In the genomic region with DNA sequence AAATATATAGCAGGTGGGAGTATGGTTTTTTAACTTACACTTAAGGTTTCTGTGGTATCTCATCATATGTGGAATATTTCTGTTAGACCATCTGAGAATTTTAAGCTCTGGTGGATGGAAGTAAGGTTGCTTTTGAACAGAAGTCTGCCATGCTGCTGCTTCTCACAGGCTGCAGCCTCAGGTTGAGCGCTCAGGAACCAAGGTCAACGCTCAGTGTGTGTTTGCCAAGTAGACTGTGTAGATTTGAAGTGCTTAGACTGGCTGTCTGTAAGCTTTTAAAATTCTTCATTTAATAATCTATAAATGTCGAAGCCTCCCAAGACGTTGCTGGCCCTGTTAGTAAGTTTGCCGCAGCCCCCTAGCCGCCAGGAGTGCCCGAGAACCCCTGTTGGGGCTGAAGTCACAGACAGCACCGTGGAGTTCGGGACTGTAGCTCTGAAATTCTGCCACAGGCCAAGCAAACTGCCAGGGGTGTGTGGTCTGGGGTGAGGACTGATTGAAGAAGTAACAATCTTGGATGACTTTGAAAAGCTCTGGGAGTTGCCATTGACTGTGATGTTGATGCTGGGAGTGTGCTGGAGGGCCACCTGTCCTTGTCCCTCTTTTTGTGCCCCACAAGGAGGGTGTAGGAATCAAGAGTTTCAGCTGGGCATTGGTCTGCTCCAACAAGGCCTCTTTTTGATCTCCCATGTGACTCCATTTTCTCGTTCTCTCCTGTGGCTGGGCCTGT, we compare ENCODE assay signal across 14 cellular contexts. TPM values are rescaled to one million over a fixed set of nuclear protein-coding genes. Genes with fewer than 3 reads are reported as not detected.
DNase-seq lines count a peak whose midpoint lies in the region; ATAC-seq, FAIRE-seq and TF ChIP-seq lines count a peak whose summit lies in the region.
"Had no signal": no experiment of that assay in that cellular context is flagged by ENCODE, and none has a peak within 500 bp of the region (broad histone marks: within the 10 kb centered on the region; RNA-seq: fewer than 3 reads in every experiment).

No MANE protein-coding gene starts in this region.

- no peak for TF ChIP-seq POLR2A in GM12878 (IDR thresholded peaks at IDR 0.05; ENCODE audit: low read depth, low read length)

- peak overlapping the region; percentile 60 for H3K4me3 Mint-ChIP-seq in stimulated activated effector memory CD8-positive, alpha-beta T cell treated with anti-CD3 and anti-CD28 coated beads, Interleukin-12 subunit alpha, Interleukin-12 subunit beta, amount 100 ng/mL, for 72 hours
- H3K4me3 Mint-ChIP-seq: stimulated activated naive B cell treated with anti-CD40 and anti-IgM and Interleukin-4, amounts not matched to agents 10 μg/mL and 1 μg/mL and 100 μg/mL, for 72 hours had no signal

- no peak for FAIRE-seq in GM12878 (lab: Jason Lieb, UNC)

- H3K4me1 ChIP-seq in MM.1S (ENCODE audit: low read length): peaks cover 94% of the 10 kb centered on the region
- H3K4me1 ChIP-seq in GM12878 (ENCODE audit: control insufficient read depth, insufficient read depth, low read length): peaks cover 92% of the 10 kb centered on the region
- H3K4me1 ChIP-seq: uterus had no signal

- CTCF ChIA-PET in GM12878 (lab: Yijun Ruan, JAX): interaction anchor here (0.6 to 3.7 kb wide), 14 partner anchors 8 to 97 kb away, joined by 3 to 20 read pairs (median 6); no protein-coding TSS in a partner anchor

- H3K9me2 ChIP-seq in MM.1S (replicated peaks; ENCODE audit: insufficient read depth, low read length): no peaks in the 10 kb centered on the region

- intact Hi-C loops in GM12878 (cut with micrococcal nuclease; ENCODE audit: unreplicated experiment): no loop called here

- in situ Hi-C loops in GM12878 (cut with MboI): no loop called here

- peaks cover 51% of the 10 kb centered on the region for H3F3A ChIP-seq in MM.1S (ENCODE audit: insufficient read depth, low read length)

- H3K36me3 ChIP-seq in MM.1S (replicated peaks; ENCODE audit: insufficient read depth, low read length): no peaks in the 10 kb centered on the region
- H3K36me3 ChIP-seq in GM12878 (ENCODE audit: control insufficient read depth in 2 of 2, insufficient read depth in 2 of 2, low read length in 1 of 2): peaks cover 0 to 15% of the 10 kb centered on the region in 2 experiments; a peak in 2 of 4 replicates
- H3K36me3 ChIP-seq: uterus had no signal

- no peak overlapping the region for H3K4me3 ChIP-seq in MM.1S (ENCODE audit: low read length)
- H3K4me3 ChIP-seq in GM12878: no peak overlapping the region
- H3K4me3 ChIP-seq: uterus had no signal

- TF ChIP-seq RAD21 in GM12878 (IDR thresholded peaks at IDR 0.05; ENCODE audit: insufficient read depth, low read depth, low read length): no peak

- H3K36me3 Mint-ChIP-seq in activated naive CD4-positive, alpha-beta T cell treated with anti-CD3 and anti-CD28 coated beads, Interleukin-2, amount 50 U/mL, for 72 hours: peaks cover 0 to 4% of the 10 kb centered on the region in 2 donors
- peaks cover 22% of the 10 kb centered on the region for H3K36me3 Mint-ChIP-seq in stimulated activated effector memory CD8-positive, alpha-beta T cell treated with anti-CD3 and anti-CD28 coated beads, Interleukin-12 subunit alpha, Interleukin-12 subunit beta, amount 100 ng/mL, for 72 hours

- no peak for TF ChIP-seq EP300 in GM12878 (IDR thresholded peaks at IDR 0.05; ENCODE audit: borderline replicate concordance in 1 of 2, control insufficient read depth in 1 of 2, low read depth in 2 of 2, low read length in 2 of 2)

- 96% methylated on average over 10 of the region's 10 CpGs for WGBS in GM12878 (ENCODE audit: insufficient coverage, insufficient replicate concordance, low lambda C conversion rate, missing lambda C conversion rate)

- peak overlapping the region; percentile 51 to 91 for H3K27ac Mint-ChIP-seq in activated naive CD4-positive, alpha-beta T cell treated with anti-CD3 and anti-CD28 coated beads, Interleukin-2, amount 50 U/mL, for 72 hours
- peak overlapping the region; percentile 94 for H3K27ac Mint-ChIP-seq in stimulated activated effector memory CD8-positive, alpha-beta T cell treated with anti-CD3 and anti-CD28 coated beads, Interleukin-12 subunit alpha, Interleukin-12 subunit beta, amount 100 ng/mL, for 72 hours
- H3K27ac Mint-ChIP-seq: stimulated activated naive B cell treated with anti-CD40 and anti-IgM and Interleukin-4, amounts not matched to agents 10 μg/mL and 1 μg/mL and 100 μg/mL, for 72 hours had no signal

- peaks cover 92% of the 10 kb centered on the region for H3K4me1 Mint-ChIP-seq in stimulated activated effector memory CD8-positive, alpha-beta T cell treated with anti-CD3 and anti-CD28 coated beads, Interleukin-12 subunit alpha, Interleukin-12 subunit beta, amount 100 ng/mL, for 72 hours

- SMC1A ChIA-PET in GM12878 (lab: Charles Lee; ENCODE audit: uncharacterized antibody, unreplicated experiment): interaction anchor here (0.6 to 28.2 kb wide), 13 partner anchors 8 to 246 kb away, joined by 3 to 816 read pairs (median 3); a partner anchor contains a TSS

- H3K27me3 ChIP-seq in MM.1S (replicated peaks; ENCODE audit: insufficient read depth, low read length) (no peaks in the 10 kb centered on the region), GM12878 (replicated peaks in 1 of 2; ENCODE audit: control insufficient read depth in 2 of 2, insufficient read depth in 2 of 2, low read length in 1 of 2) (no peaks in the 10 kb centered on the region; a peak in 1 of 4 replicates)
- H3K27me3 ChIP-seq: uterus had no signal

- H3K9ac ChIP-seq in MM.1S (ENCODE audit: low read length): peak overlapping the region; percentile 66
- peak overlapping the region; percentile 39; the same call in 1 of the 2 replicates for H3K9ac ChIP-seq in GM12878 (ENCODE audit: control insufficient read depth, insufficient read depth, low read length)

- peak in 1 of 2 donors; percentile 25 for DNase-seq in activated naive CD4-positive, alpha-beta T cell treated with anti-CD3 and anti-CD28 coated beads, Interleukin-2, amount 50 U/mL, for 72 hours (ENCODE audit: low spot score in 2 of 2)
- DNase-seq in activated naive CD4-positive, alpha-beta T cell treated with Interleukin-2 at 50 U/mL for 16 hours: no peak
- no peak for DNase-seq in MM.1S
- DNase-seq in GM12878 (ENCODE audit: low read depth, low spot score): no peak
- DNase-seq in stimulated activated effector memory CD8-positive, alpha-beta T cell treated with anti-CD3 and anti-CD28 coated beads, Interleukin-12 subunit alpha, Interleukin-12 subunit beta, amount 100 ng/mL, for 72 hours (ENCODE audit: low spot score in 2 of 2): no peak
- DNase-seq in cerebellum (ENCODE audit: low spot score): no peak
- DNase-seq in OCI-M1 (lab: John Stamatoyannopoulos, UW): no peak
- DNase-seq in mucosa of gallbladder (ENCODE audit: low spot score): no peak
- DNase-seq: AML-193; amniotic stem cell; occipital lobe; stimulated activated naive B cell treated with anti-CD40 and anti-IgM and Interleukin-4, amounts not matched to agents 10 μg/mL and 1 μg/mL and 100 μg/mL, for 72 hours; uterus had no signal

- RAD21 ChIA-PET in GM12878 (lab: Charles Lee; ENCODE audit: unreplicated experiment): interaction anchor here (0.6 to 11.0 kb wide), 9 partner anchors 6 to 490 kb away, joined by 3 to 200 read pairs (median 5); no protein-coding TSS in a partner anchor

- H4K20me1 ChIP-seq in MM.1S (ENCODE audit: insufficient read depth, low read length): no peaks in the 10 kb centered on the region
- no peaks in the 10 kb centered on the region for H4K20me1 ChIP-seq in GM12878 (ENCODE audit: control insufficient read depth, insufficient read depth)

- TF ChIP-seq CTCF in MM.1S (IDR thresholded peaks at IDR 0.05; ENCODE audit: low read length): no peak
- no peak for TF ChIP-seq CTCF in GM12878 (IDR thresholded peaks at IDR 0.05 in 2 of 3, conservative IDR thresholded peaks at IDR 0.05 in 1 of 3; ENCODE audit: control insufficient read depth in 2 of 3, extremely low read depth in 1 of 3, insufficient read depth in 1 of 3, low read depth in 3 of 3, low read length in 3 of 3)

- POLR2A ChIA-PET in GM12878 (lab: Charles Lee): interaction anchor here (0.5 to 27.0 kb wide), 5 partner anchors 8 to 32 kb away, joined by 4 to 545 read pairs (median 7); no protein-coding TSS in a partner anchor

- H3K4me2 ChIP-seq in MM.1S (ENCODE audit: low read depth, low read length) (peak overlapping the region; percentile 87; the same call in 1 of the 2 replicates), GM12878 (ENCODE audit: control insufficient read depth, insufficient read depth) (peak overlapping the region; percentile 45; the same call in 1 of the 2 replicates)

- ATAC-seq in activated naive CD4-positive, alpha-beta T cell treated with anti-CD3 and anti-CD28 coated beads, Interleukin-2, amount 50 U/mL, for 72 hours: no peak
- ATAC-seq in GM12878: no peak
- ATAC-seq in stimulated activated effector memory CD8-positive, alpha-beta T cell treated with anti-CD3 and anti-CD28 coated beads, Interleukin-12 subunit alpha, Interleukin-12 subunit beta, amount 100 ng/mL, for 72 hours: no peak
- ATAC-seq: HCT116; stimulated activated naive B cell treated with anti-CD40 and anti-IgM and Interleukin-4, amounts not matched to agents 10 μg/mL and 1 μg/mL and 100 μg/mL, for 72 hours had no signal

- H3K79me2 ChIP-seq in MM.1S (ENCODE audit: low read length) (peaks cover 100% of the 10 kb centered on the region), GM12878 (ENCODE audit: control insufficient read depth, insufficient read depth, low read length) (peaks cover 89% of the 10 kb centered on the region)

- no peak overlapping the region for H2AFZ ChIP-seq in MM.1S (ENCODE audit: low read length)
- no peak overlapping the region for H2AFZ ChIP-seq in GM12878 (ENCODE audit: control insufficient read depth, low read depth, low read length)

- H3K9me3 Mint-ChIP-seq in activated naive CD4-positive, alpha-beta T cell treated with anti-CD3 and anti-CD28 coated beads, Interleukin-2, amount 50 U/mL, for 72 hours: no peaks in the 10 kb centered on the region
- H3K9me3 Mint-ChIP-seq in stimulated activated effector memory CD8-positive, alpha-beta T cell treated with anti-CD3 and anti-CD28 coated beads, Interleukin-12 subunit alpha, Interleukin-12 subunit beta, amount 100 ng/mL, for 72 hours: no peaks in the 10 kb centered on the region

- peak overlapping the region; percentile 98 for H3K27ac ChIP-seq in MM.1S (ENCODE audit: low read length)
- H3K27ac ChIP-seq in GM12878 (ENCODE audit: control insufficient read depth, insufficient read depth): peak overlapping the region; percentile 88
- H3K27ac ChIP-seq: uterus had no signal

- H3K9me3 ChIP-seq in MM.1S (replicated peaks; ENCODE audit: insufficient read depth, low read length) (no peaks in the 10 kb centered on the region), GM12878 (replicated peaks; ENCODE audit: control insufficient read depth, insufficient read depth, low read length) (no peaks in the 10 kb centered on the region)
- H3K9me3 ChIP-seq: uterus had no signal

- BruUV-seq in GM12878 (replicated peaks; lab: Mats Ljungman, UMichigan): no TSS peak

RNA-seq across cellular contexts. Expression of a gene that starts 26.9 kb away (rescaled TPM):
- 10 to 100 TPM; 46.6 to 48.1 TPM for total RNA-seq in activated naive CD4-positive, alpha-beta T cell treated with anti-CD3 and anti-CD28 coated beads, Interleukin-2, amount 50 U/mL, for 72 hours
- total RNA-seq in GM12878 (2013; cell fraction: nucleolus; rRNA removed): 373 and 420 TPM in 2 replicates
- total RNA-seq in GM12878 (2014; rRNA removed) (37.9 and 42.8 TPM in 2 replicates), GM12878 (2014; rRNA removed; fragmentation: Illumina TruSeq; extraction: Trizol) (24.0 and 24.1 TPM in 2 replicates), GM12878 (2021) (54.0 and 62.3 TPM in 2 replicates), cerebellum (81.7 TPM), mucosa of gallbladder (32.7 TPM)
- polyA plus RNA-seq in GM12878 (2011; ENCODE audit: low read depth): 10.5 TPM
- polyA plus RNA-seq in GM12878 (2011; rRNA removed) (30.8 and 46.4 TPM in 2 replicates), GM12878 (2014; fragmentation: Illumina TruSeq; extraction: Trizol) (20.4 and 27.4 TPM in 2 replicates), GM12878 (2014; fragmentation: Nextera tagmentation; extraction: Ambion mirVana) (1 to 10 TPM; 4.7 to 6.2 TPM), GM12878 (2014; rRNA removed) (32.7 and 40.3 TPM in 2 replicates), GM12878 (2016; fragmentation: Nextera tagmentation; extraction: Ambion mirVana) (10 to 100 TPM; 41.1 to 45.9 TPM)
- polyA plus RNA-seq in GM12878 (2011; cell fraction: cytosol; rRNA removed): 45.8 and 56.6 TPM in 2 replicates
- polyA plus RNA-seq in GM12878 (2011; cell fraction: nucleus; rRNA removed): 403 and 492 TPM in 2 replicates
- polyA plus RNA-seq in GM12878 (2012): 19.7 and 20.5 TPM in 2 replicates
- 220 and 303 TPM in 2 replicates for polyA minus RNA-seq in GM12878 (2011; rRNA and poly(A)+ RNA removed)
- polyA minus RNA-seq in GM12878 (2011; cell fraction: cytosol; rRNA and poly(A)+ RNA removed): 32.1 and 33.5 TPM in 2 replicates
- polyA minus RNA-seq in GM12878 (2011; cell fraction: nucleus; rRNA and poly(A)+ RNA removed): 290 and 381 TPM in 2 replicates
